In genomic region chr2:104312684-104313083, GRCh38 we compare ENCODE assay signal across 21 cellular contexts.
DNase-seq lines count a peak whose midpoint lies in the region; ATAC-seq and TF ChIP-seq lines count a peak whose summit lies in the region.
"Had no signal": no experiment of that assay in that cellular context is flagged by ENCODE, and none has a peak within 500 bp of the region (broad histone marks: within the 10 kb centered on the region; RNA-seq: fewer than 3 reads in every experiment).

No MANE protein-coding gene starts in this region.

- H3K36me3 Mint-ChIP-seq in GM23338 (ENCODE audit: low read depth), result no peaks in the 10 kb centered on the region
- H3K36me3 Mint-ChIP-seq in progenitor cell of endocrine pancreas (ENCODE audit: insufficient read depth), result no peaks in the 10 kb centered on the region
- no peaks in the 10 kb centered on the region for H3K36me3 Mint-ChIP-seq in effector memory CD8-positive, alpha-beta T cell (ENCODE audit: insufficient read depth)
- H3K36me3 Mint-ChIP-seq: CD8-positive, alpha-beta T cell had no signal

- H3K4me1 Mint-ChIP-seq in GM23338 (peaks cover 4% of the 10 kb centered on the region; the same call in 1 of the 3 replicates), progenitor cell of endocrine pancreas (ENCODE audit: low read depth) (no peaks in the 10 kb centered on the region)
- no peaks in the 10 kb centered on the region for H3K4me1 Mint-ChIP-seq in effector memory CD8-positive, alpha-beta T cell (ENCODE audit: low read depth in 2 of 2)

- 0 out of 2 replicates have a peak, but pooled peaks cover 6% of the 10 kb centered on the region for H3K9me2 ChIP-seq in GM23338 (ENCODE audit: insufficient read depth)
- H3K9me2 ChIP-seq: SK-N-SH had no signal

- H3K4me3 Mint-ChIP-seq in GM23338 (no peak overlapping the region), progenitor cell of endocrine pancreas (ENCODE audit: low read depth) (no peak overlapping the region)
- no peak overlapping the region for H3K4me3 Mint-ChIP-seq in effector memory CD8-positive, alpha-beta T cell
- H3K4me3 Mint-ChIP-seq: CD8-positive, alpha-beta T cell had no signal

- no peaks in the 10 kb centered on the region for H4K20me1 ChIP-seq in GM23338 (replicated peaks; ENCODE audit: insufficient read depth)

- DNase-seq in GM23338 (ENCODE audit: low spot score), result peak; percentile 33
- peak; percentile 14 to 32 for DNase-seq in SJCRH30
- no peak for DNase-seq in epithelial cell of proximal tubule (ENCODE audit: low read depth)
- no peak for DNase-seq in progenitor cell of endocrine pancreas (ENCODE audit: low spot score, unreplicated experiment)
- DNase-seq in hepatic stellate cell (ENCODE audit: low spot score), result no peak
- DNase-seq in glomerular visceral epithelial cell (ENCODE audit: extremely low spot score), result no peak
- no peak for DNase-seq in effector memory CD8-positive, alpha-beta T cell
- DNase-seq: ACHN; CD8-positive, alpha-beta T cell; DND-41; GDM1; GOT3; KG1; NCI-H1417 treated with DMSO at 0.1 percent for 48 hours; NCI-H1930; NCI-H2171; NCI-H748 treated with DMSO at 0.1 percent for 48 hours; Peyer's patch; SK-N-SH had no signal

- TF ChIP-seq CTCF in GM23338 (conservative IDR thresholded peaks at IDR 0.05; ENCODE audit: low read depth in 2 of 2) (peak; percentile 59 to 60), epithelial cell of proximal tubule (conservative IDR thresholded peaks at IDR 0.05; ENCODE audit: low read depth, low read length) (peak; percentile 40), progenitor cell of endocrine pancreas (IDR thresholded peaks at IDR 0.05; ENCODE audit: unreplicated experiment) (peak; percentile 12)

- H3K9me3 ChIP-seq in SJCRH30 (replicated peaks), result no peaks in the 10 kb centered on the region
- H3K9me3 ChIP-seq: Peyer's patch, SK-N-SH had no signal

- H3K27ac ChIP-seq in GM23338 (ENCODE audit: low read depth) (no peak overlapping the region), SJCRH30 (peak overlapping the region; percentile 22)
- H3K27ac ChIP-seq: Peyer's patch had no signal

- H3K27me3 Mint-ChIP-seq in GM23338 (ENCODE audit: insufficient read depth, low read depth, poor library complexity), result peaks cover 3% of the 10 kb centered on the region
- peaks cover 35% of the 10 kb centered on the region for H3K27me3 Mint-ChIP-seq in progenitor cell of endocrine pancreas
- no peaks in the 10 kb centered on the region for H3K27me3 Mint-ChIP-seq in effector memory CD8-positive, alpha-beta T cell

- ATAC-seq in GM23338, result peak; percentile 66
- ATAC-seq in effector memory CD8-positive, alpha-beta T cell (replicated peaks), result no peak
- ATAC-seq: CD8-positive, alpha-beta T cell; GM12878; Right ventricle myocardium inferior had no signal

- no peak overlapping the region for H3K4me3 ChIP-seq in GM23338
- no peak overlapping the region for H3K4me3 ChIP-seq in SJCRH30
- H3K4me3 ChIP-seq in epithelial cell of proximal tubule (ENCODE audit: low read depth, low read length), result no peak overlapping the region
- H3K4me3 ChIP-seq: GM12878, Peyer's patch had no signal

- H3K9me3 Mint-ChIP-seq in GM23338, result no peaks in the 10 kb centered on the region; the same call in 1 of the 3 replicates
- H3K9me3 Mint-ChIP-seq in progenitor cell of endocrine pancreas (ENCODE audit: low read depth), result no peaks in the 10 kb centered on the region
- peaks cover 11 to 15% of the 10 kb centered on the region in 2 donors for H3K9me3 Mint-ChIP-seq in effector memory CD8-positive, alpha-beta T cell

- no peaks in the 10 kb centered on the region for H3K36me3 ChIP-seq in GM23338 (ENCODE audit: insufficient read depth)
- H3K36me3 ChIP-seq in SJCRH30, result no peaks in the 10 kb centered on the region
- H3K36me3 ChIP-seq: Peyer's patch had no signal

- H3K4me1 ChIP-seq in GM23338 (ENCODE audit: insufficient read depth), result no peaks in the 10 kb centered on the region
- no peaks in the 10 kb centered on the region for H3K4me1 ChIP-seq in SJCRH30
- H3K4me1 ChIP-seq: Peyer's patch had no signal

- H3K79me2 ChIP-seq in GM23338 (replicated peaks; ENCODE audit: insufficient read depth), result no peaks in the 10 kb centered on the region

- H3K4me2 ChIP-seq in GM23338, result no peak overlapping the region
- H3K4me2 ChIP-seq: SK-N-SH had no signal

- no peaks in the 10 kb centered on the region for H3F3A ChIP-seq in GM23338 (replicated peaks; ENCODE audit: low read depth)

- no peaks in the 10 kb centered on the region for H3K27me3 ChIP-seq in GM23338 (ENCODE audit: insufficient read depth)
- H3K27me3 ChIP-seq in SJCRH30, result no peaks in the 10 kb centered on the region
- H3K27me3 ChIP-seq: Peyer's patch had no signal

- no peak overlapping the region for H2AFZ ChIP-seq in GM23338

- H3K27ac Mint-ChIP-seq in GM23338 (no peak overlapping the region), progenitor cell of endocrine pancreas (no peak overlapping the region)
- no peak overlapping the region for H3K27ac Mint-ChIP-seq in effector memory CD8-positive, alpha-beta T cell
- H3K27ac Mint-ChIP-seq: CD8-positive, alpha-beta T cell had no signal

TF ChIP-seq in GM23338, 12 proteins besides CTCF, POLR2A, EP300 and RAD21 (continues in another document):
- TF ChIP-seq EZH2 (IDR thresholded peaks at IDR 0.05; ENCODE audit: low read depth, unreplicated experiment) (no peak), JUNB (IDR thresholded peaks at IDR 0.05; ENCODE audit: unreplicated experiment) (no peak), CREB1 (CRISPR knock-in tag; IDR thresholded peaks at IDR 0.05; ENCODE audit: low read depth) (no peak), POLR2AphosphoS5 (IDR thresholded peaks at IDR 0.05; ENCODE audit: low read depth) (no peak), ZNF114 (CRISPR knock-in tag; IDR thresholded peaks at IDR 0.05) (no peak), STAT1 (IDR thresholded peaks at IDR 0.05; ENCODE audit: unreplicated experiment) (no peak), EZH2phosphoT487 (IDR thresholded peaks at IDR 0.05; ENCODE audit: unreplicated experiment) (no peak)
- TF ChIP-seq, protein P1, sequence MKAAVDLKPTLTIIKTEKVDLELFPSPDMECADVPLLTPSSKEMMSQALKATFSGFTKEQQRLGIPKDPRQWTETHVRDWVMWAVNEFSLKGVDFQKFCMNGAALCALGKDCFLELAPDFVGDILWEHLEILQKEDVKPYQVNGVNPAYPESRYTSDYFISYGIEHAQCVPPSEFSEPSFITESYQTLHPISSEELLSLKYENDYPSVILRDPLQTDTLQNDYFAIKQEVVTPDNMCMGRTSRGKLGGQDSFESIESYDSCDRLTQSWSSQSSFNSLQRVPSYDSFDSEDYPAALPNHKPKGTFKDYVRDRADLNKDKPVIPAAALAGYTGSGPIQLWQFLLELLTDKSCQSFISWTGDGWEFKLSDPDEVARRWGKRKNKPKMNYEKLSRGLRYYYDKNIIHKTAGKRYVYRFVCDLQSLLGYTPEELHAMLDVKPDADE (IDR thresholded peaks at IDR 0.05), result no peak

Comparison
In these comparisons a context has a peak if more than half of its experiments do, and no peak if none do; other contexts are left out.
1. DNase-seq: peak in GM23338 (single experiment) and SJCRH30 (2 of 2); none in epithelial cell of proximal tubule (single experiment), progenitor cell of endocrine pancreas (single experiment), hepatic stellate cell (single experiment), glomerular visceral epithelial cell (single experiment) and effector memory CD8-positive, alpha-beta T cell (0 of 3).
2. Peak in every context shown above with its lines, with median percentiles within 50 percentile points of each other: CTCF ChIP-seq.